In the genomic region with DNA sequence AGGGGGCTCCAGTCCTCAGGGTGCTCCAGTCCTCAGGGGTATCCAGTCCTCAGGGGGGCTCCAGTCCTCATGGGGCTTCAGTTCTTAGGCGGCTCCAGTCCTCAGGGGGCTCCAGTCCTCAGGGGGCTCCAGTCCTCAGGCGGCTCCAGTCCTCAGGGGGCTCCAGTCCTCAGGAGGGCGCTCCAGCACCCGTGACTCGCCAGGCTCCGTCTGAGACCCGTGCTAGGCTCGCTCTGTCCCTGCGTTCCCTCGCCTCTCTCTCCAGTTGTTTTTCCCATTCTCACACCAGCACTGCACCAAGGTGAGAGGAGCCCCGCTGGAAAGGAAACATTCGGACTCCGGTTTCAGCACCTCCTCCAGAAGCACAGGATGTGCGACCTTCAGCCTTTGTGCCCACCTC, we compare ENCODE assay signal across 25 cellular contexts. TPM values are rescaled to one million over a fixed set of nuclear protein-coding genes. Genes with fewer than 3 reads are reported as not detected.
DNase-seq lines count a peak whose midpoint lies in the region; ATAC-seq, FAIRE-seq and TF ChIP-seq lines count a peak whose summit lies in the region.
"Had no signal": no experiment of that assay in that cellular context is flagged by ENCODE, and none has a peak within 500 bp of the region (broad histone marks: within the 10 kb centered on the region; RNA-seq: fewer than 3 reads in every experiment).

No MANE protein-coding gene starts in this region.

- peaks cover 5% of the 10 kb centered on the region for H3K9me3 Mint-ChIP-seq in activated CD8-positive, alpha-beta memory T cell treated with anti-CD3 and anti-CD28 coated beads, Interleukin-2, amount 10 ng/mL, durations not matched to agents 7 days and 5 days (ENCODE audit: low read depth)

- FAIRE-seq in K562 (lab: Jason Lieb, UNC): no peak
- FAIRE-seq: A549, G401.6, GM12891, GM19239, H54, HTR-8/SVneo had no signal

- DNase-seq in DMS53 (lab: John Stamatoyannopoulos, UW) (peak; percentile 84), HT1080 (ENCODE audit: low read depth) (peak; percentile 11), K562 (ENCODE audit: extremely low read depth in 1 of 4, low spot score in 3 of 4) (no peak), testis (peak; percentile 35), NCI-H524 (lab: John Stamatoyannopoulos, UW) (no peak), NCI-H1694 (lab: John Stamatoyannopoulos, UW) (no peak)
- no peak for DNase-seq in activated CD8-positive, alpha-beta memory T cell treated with anti-CD3 and anti-CD28 coated beads, Interleukin-2, amount 10 ng/mL, durations not matched to agents 7 days and 5 days
- DNase-seq: AML-193; CD4-positive, alpha-beta T cell; DMS153; DND-41; GM23248; HCEC 1CT; IMR-90; KBM-7 had no signal

- TF ChIP-seq EP300 in K562 (IDR thresholded peaks at IDR 0.05; ENCODE audit: low read length): no peak

- POLR2A ChIA-PET in K562 (lab: Yijun Ruan, JAX): no interaction called here

- no peaks in the 10 kb centered on the region for H3K27me3 ChIP-seq in K562 (ENCODE audit: control insufficient read depth in 2 of 2, insufficient read depth in 2 of 2, low read length in 2 of 2)
- H3K27me3 ChIP-seq in testis: no peaks in the 10 kb centered on the region

- no peak overlapping the region for H3K27ac Mint-ChIP-seq in activated CD8-positive, alpha-beta memory T cell treated with anti-CD3 and anti-CD28 coated beads, Interleukin-2, amount 10 ng/mL, durations not matched to agents 7 days and 5 days
- H3K27ac Mint-ChIP-seq: CD4-positive, alpha-beta T cell had no signal

- no peaks in the 10 kb centered on the region for H3K9me1 ChIP-seq in K562 (ENCODE audit: control insufficient read depth, insufficient read depth, low read length)

- H3K4me1 ChIP-seq in K562 (replicated peaks in 1 of 2; ENCODE audit: control insufficient read depth in 2 of 2, insufficient read depth in 2 of 2, low read length in 2 of 2) (no peaks in the 10 kb centered on the region), testis (no peaks in the 10 kb centered on the region)
- H3K4me1 ChIP-seq: A549 had no signal

- H3K36me3 ChIP-seq in K562 (ENCODE audit: control insufficient read depth, insufficient read depth, low read length) (no peaks in the 10 kb centered on the region), testis (ENCODE audit: low read depth, missing control alignments) (no peaks in the 10 kb centered on the region)

- no peaks in the 10 kb centered on the region for H3K9me3 ChIP-seq in K562 (replicated peaks; ENCODE audit: control insufficient read depth, insufficient read depth, low read depth, low read length)
- no peaks in the 10 kb centered on the region for H3K9me3 ChIP-seq in testis
- H3K9me3 ChIP-seq: A549 had no signal

- no peak overlapping the region for H2AFZ ChIP-seq in K562 (ENCODE audit: low read depth, low read length)
- H2AFZ ChIP-seq: GM23248 had no signal

- H3K9ac ChIP-seq in K562 (ENCODE audit: insufficient read depth in 1 of 2, low read depth in 2 of 2, low read length in 2 of 2): no peak overlapping the region
- H3K9ac ChIP-seq: GM23248 had no signal

- in situ Hi-C loops in K562 (cut with MboI): no loop called here

- no peak overlapping the region for H3K27ac ChIP-seq in K562 (ENCODE audit: extremely low read depth, low read depth, low read length)
- H3K27ac ChIP-seq in testis: no peak overlapping the region
- H3K27ac ChIP-seq: 22Rv1, A549, C4-2B, GM23248, HL-60 had no signal

- TF ChIP-seq CTCF in K562 (IDR thresholded peaks at IDR 0.05 in 2 of 3, conservative IDR thresholded peaks at IDR 0.05 in 1 of 3; ENCODE audit: insufficient read depth in 2 of 3, low read depth in 1 of 3, low read length in 3 of 3) (no peak), testis (IDR thresholded peaks at IDR 0.05) (no peak)

- H3K4me3 Mint-ChIP-seq in activated CD8-positive, alpha-beta memory T cell treated with anti-CD3 and anti-CD28 coated beads, Interleukin-2, amount 10 ng/mL, durations not matched to agents 7 days and 5 days: no peak overlapping the region
- H3K4me3 Mint-ChIP-seq: CD4-positive, alpha-beta T cell had no signal

- H3K79me2 ChIP-seq in K562 (ENCODE audit: control insufficient read depth, insufficient read depth, low read length): no peaks in the 10 kb centered on the region

- intact Hi-C loops in K562 (cut with micrococcal nuclease): no loop called here
- intact Hi-C loops in testis (cut with DNase I; ENCODE audit: low total_unique reads): no loop called here

- no TSS peak for BruUV-seq in K562 (replicated peaks; lab: Mats Ljungman, UMichigan)

- no peak overlapping the region for H3K4me2 ChIP-seq in K562 (ENCODE audit: insufficient read depth, low read length)
- H3K4me2 ChIP-seq: A549 had no signal

- no peak for TF ChIP-seq POLR2A in K562 (conservative IDR thresholded peaks at IDR 0.05)
- TF ChIP-seq POLR2A in testis (IDR thresholded peaks at IDR 0.05): no peak

- no peaks in the 10 kb centered on the region for H4K20me1 ChIP-seq in K562 (replicated peaks; ENCODE audit: control insufficient read depth, insufficient read depth, low read length)

- ATAC-seq in K562: no peak
- no peak for ATAC-seq in activated CD8-positive, alpha-beta memory T cell treated with anti-CD3 and anti-CD28 coated beads, Interleukin-2, amount 10 ng/mL, durations not matched to agents 7 days and 5 days
- ATAC-seq: A549 had no signal

- 0% methylated on average over 11 of the region's 14 CpGs for WGBS in K562 (ENCODE audit: insufficient coverage, low coverage, missing lambda C conversion rate)
- WGBS in testis, 2 donors: 71 to 87% methylated on average over 6 to 14 of the region's 14 CpGs

- H3K27me3 Mint-ChIP-seq in activated CD8-positive, alpha-beta memory T cell treated with anti-CD3 and anti-CD28 coated beads, Interleukin-2, amount 10 ng/mL, durations not matched to agents 7 days and 5 days: no peaks in the 10 kb centered on the region

- H3K36me3 Mint-ChIP-seq in activated CD8-positive, alpha-beta memory T cell treated with anti-CD3 and anti-CD28 coated beads, Interleukin-2, amount 10 ng/mL, durations not matched to agents 7 days and 5 days: no peaks in the 10 kb centered on the region

- CTCF ChIA-PET in K562 (lab: Yijun Ruan, JAX; ENCODE audit: low intra/inter-chr PET ratio): no interaction called here
- CTCF ChIA-PET in activated CD8-positive, alpha-beta memory T cell treated with anti-CD3 and anti-CD28 coated beads, Interleukin-2, amount 10 ng/mL, durations not matched to agents 7 days and 5 days (lab: Charles Lee): no interaction called here

- no peak overlapping the region for H3K4me3 ChIP-seq in K562
- H3K4me3 ChIP-seq in testis: peak overlapping the region in 1 of 2 donors; percentile 20
- H3K4me3 ChIP-seq: A549, GM23248 had no signal

- TF ChIP-seq RAD21 in K562 (CRISPR knock-in tag; conservative IDR thresholded peaks at IDR 0.05 in 1 of 2, IDR thresholded peaks at IDR 0.05 in 1 of 2): no peak

- no peaks in the 10 kb centered on the region for H3K4me1 Mint-ChIP-seq in activated CD8-positive, alpha-beta memory T cell treated with anti-CD3 and anti-CD28 coated beads, Interleukin-2, amount 10 ng/mL, durations not matched to agents 7 days and 5 days

RNA-seq across cellular contexts. Expression of gene OR2M2, which starts 9.4 kb away (rescaled TPM):
- not detected in 2 replicates for total RNA-seq in HT1080 (2014; rRNA removed; shearing (Covaris generic))
- 0.08 TPM in 1 of 2 replicates, not detected in the other for polyA plus RNA-seq in HT1080 (2015; cell fraction: cytosol; rRNA removed)
- not detected in 2 replicates for polyA plus RNA-seq in HT1080 (2015; cell fraction: nucleus; rRNA removed)
- not detected in 2 replicates for total RNA-seq in K562 (2011; cell fraction: chromatin; rRNA removed; ENCODE audit: low replicate concordance)
- total RNA-seq in K562 (2011; cell fraction: nucleolus; rRNA removed): not detected in 2 replicates
- total RNA-seq in K562 (2011; cell fraction: nucleoplasm; rRNA removed): not detected in 2 replicates
- total RNA-seq in K562 (2014; rRNA removed) (not detected in 2 replicates), K562 (2014; rRNA removed; fragmentation: Illumina TruSeq; extraction: Trizol) (not detected in 2 replicates), K562 (2015; rRNA removed; fragmentation: Illumina TruSeq; extraction: Trizol) (not detected in 2 replicates), K562 (2021) (not detected in 2 replicates), testis (not detected)
- polyA plus RNA-seq in K562 (2011; rRNA removed) (not detected in 2 replicates), K562 (2014; fragmentation: Illumina TruSeq; extraction: Trizol) (not detected in 2 replicates), K562 (2014; fragmentation: Nextera tagmentation; extraction: Ambion mirVana) (not detected), K562 (2014; rRNA removed) (not detected in 2 replicates), testis (ENCODE audit: insufficient read depth, low read depth, low replicate concordance) (not detected)
- not detected in 2 replicates for polyA plus RNA-seq in K562 (2011; cell fraction: cytosol; rRNA removed)
- not detected in 2 replicates for polyA plus RNA-seq in K562 (2011; cell fraction: nucleus; rRNA removed)
- polyA plus RNA-seq in K562 (2012): not detected in 2 replicates
- not detected in 2 replicates for polyA minus RNA-seq in K562 (2011; rRNA and poly(A)+ RNA removed)
- polyA minus RNA-seq in K562 (2011; cell fraction: cytosol; rRNA and poly(A)+ RNA removed): not detected in 2 replicates
- not detected in 2 replicates for polyA minus RNA-seq in K562 (2011; cell fraction: nucleus; rRNA and poly(A)+ RNA removed)
- not detected for total RNA-seq in activated CD8-positive, alpha-beta memory T cell treated with anti-CD3 and anti-CD28 coated beads, Interleukin-2, amount 10 ng/mL, durations not matched to agents 7 days and 5 days
- total RNA-seq: CD4-positive, alpha-beta T cell; GM23248; IMR-90 had no signal
- polyA plus RNA-seq: A549, BJ, GM23248, IMR-90 had no signal

RNA-seq across cellular contexts. Expression of gene OR2M5, which starts 20.2 kb away (rescaled TPM):
- not detected in 2 replicates for total RNA-seq in HT1080 (2014; rRNA removed; shearing (Covaris generic))
- polyA plus RNA-seq in HT1080 (2015; cell fraction: cytosol; rRNA removed): not detected in 2 replicates
- not detected in 2 replicates for polyA plus RNA-seq in HT1080 (2015; cell fraction: nucleus; rRNA removed)
- total RNA-seq in K562 (2011; cell fraction: chromatin; rRNA removed; ENCODE audit: low replicate concordance): not detected in 2 replicates
- total RNA-seq in K562 (2011; cell fraction: nucleolus; rRNA removed): not detected in 2 replicates
- not detected in 2 replicates for total RNA-seq in K562 (2011; cell fraction: nucleoplasm; rRNA removed)
- total RNA-seq in K562 (2014; rRNA removed) (not detected in 2 replicates), K562 (2014; rRNA removed; fragmentation: Illumina TruSeq; extraction: Trizol) (not detected in 2 replicates), K562 (2015; rRNA removed; fragmentation: Illumina TruSeq; extraction: Trizol) (not detected in 2 replicates), K562 (2021) (not detected in 2 replicates), testis (not detected)
- polyA plus RNA-seq in K562 (2011; rRNA removed) (not detected in 2 replicates), K562 (2014; fragmentation: Illumina TruSeq; extraction: Trizol) (not detected in 2 replicates), K562 (2014; fragmentation: Nextera tagmentation; extraction: Ambion mirVana) (not detected), K562 (2014; rRNA removed) (not detected in 2 replicates), testis (ENCODE audit: insufficient read depth, low read depth, low replicate concordance) (not detected)
- not detected in 2 replicates for polyA plus RNA-seq in K562 (2011; cell fraction: cytosol; rRNA removed)
- not detected in 2 replicates for polyA plus RNA-seq in K562 (2011; cell fraction: nucleus; rRNA removed)
- polyA plus RNA-seq in K562 (2012): not detected in 2 replicates
- polyA minus RNA-seq in K562 (2011; rRNA and poly(A)+ RNA removed): not detected in 2 replicates
- not detected in 2 replicates for polyA minus RNA-seq in K562 (2011; cell fraction: cytosol; rRNA and poly(A)+ RNA removed)
- not detected in 2 replicates for polyA minus RNA-seq in K562 (2011; cell fraction: nucleus; rRNA and poly(A)+ RNA removed)
- total RNA-seq in activated CD8-positive, alpha-beta memory T cell treated with anti-CD3 and anti-CD28 coated beads, Interleukin-2, amount 10 ng/mL, durations not matched to agents 7 days and 5 days: not detected
- total RNA-seq: CD4-positive, alpha-beta T cell; GM23248; IMR-90 had no signal
- polyA plus RNA-seq: A549, BJ, GM23248, IMR-90 had no signal

RNA-seq across cellular contexts. Expression of gene OR2M3, which starts 31.9 kb away (rescaled TPM):
- total RNA-seq in HT1080 (2014; rRNA removed; shearing (Covaris generic)): 0.02 TPM in 1 of 2 replicates, not detected in the other
- polyA plus RNA-seq in HT1080 (2015; cell fraction: cytosol; rRNA removed): not detected in 2 replicates
- polyA plus RNA-seq in HT1080 (2015; cell fraction: nucleus; rRNA removed): 0.03 and 0.04 TPM in 2 replicates
- not detected in 2 replicates for total RNA-seq in K562 (2011; cell fraction: chromatin; rRNA removed; ENCODE audit: low replicate concordance)
- not detected in 2 replicates for total RNA-seq in K562 (2011; cell fraction: nucleolus; rRNA removed)
- total RNA-seq in K562 (2011; cell fraction: nucleoplasm; rRNA removed): not detected in 2 replicates
- total RNA-seq in K562 (2014; rRNA removed): not detected in 2 replicates
- total RNA-seq in K562 (2014; rRNA removed; fragmentation: Illumina TruSeq; extraction: Trizol): not detected in 2 replicates
- total RNA-seq in K562 (2015; rRNA removed; fragmentation: Illumina TruSeq; extraction: Trizol): not detected in 2 replicates
- not detected in 2 replicates for total RNA-seq in K562 (2021)
- not detected in 2 replicates for polyA plus RNA-seq in K562 (2011; rRNA removed)
- polyA plus RNA-seq in K562 (2011; cell fraction: cytosol; rRNA removed): not detected in 2 replicates
- not detected in 2 replicates for polyA plus RNA-seq in K562 (2011; cell fraction: nucleus; rRNA removed)
- under 0.01 TPM in 1 of 2 replicates, not detected in the other for polyA plus RNA-seq in K562 (2012)
- polyA plus RNA-seq in K562 (2014; fragmentation: Illumina TruSeq; extraction: Trizol): not detected in 2 replicates
- polyA plus RNA-seq in K562 (2014; fragmentation: Nextera tagmentation; extraction: Ambion mirVana): not detected
- not detected in 2 replicates for polyA plus RNA-seq in K562 (2014; rRNA removed)
- not detected in 2 replicates for polyA minus RNA-seq in K562 (2011; rRNA and poly(A)+ RNA removed)
- not detected in 2 replicates for polyA minus RNA-seq in K562 (2011; cell fraction: cytosol; rRNA and poly(A)+ RNA removed)
- polyA minus RNA-seq in K562 (2011; cell fraction: nucleus; rRNA and poly(A)+ RNA removed): not detected in 2 replicates
- under 1 TPM; 0.19 to 0.24 TPM for total RNA-seq in testis
- 0.11 TPM for polyA plus RNA-seq in testis (ENCODE audit: insufficient read depth, low read depth, low replicate concordance)
- not detected for total RNA-seq in activated CD8-positive, alpha-beta memory T cell treated with anti-CD3 and anti-CD28 coated beads, Interleukin-2, amount 10 ng/mL, durations not matched to agents 7 days and 5 days
- total RNA-seq: CD4-positive, alpha-beta T cell; GM23248; IMR-90 had no signal
- polyA plus RNA-seq: A549, BJ, GM23248, IMR-90 had no signal

Comparison
In these comparisons a context has a peak if more than half of its experiments do, and no peak if none do; other contexts are left out.
1. DNase-seq: peak in DMS53 (single experiment), HT1080 (single experiment) and testis (single experiment); none in K562 (0 of 4), NCI-H524 (0 of 2), activated CD8-positive, alpha-beta memory T cell treated with anti-CD3 and anti-CD28 coated beads, Interleukin-2, amount 10 ng/mL, durations not matched to agents 7 days and 5 days (single experiment) and NCI-H1694 (single experiment).